29 cellular contexts compared by ENCODE assay signal in genomic region chr13:45534604-45535003, GRCh38.
"Had no signal": no experiment of that assay in that cellular context is flagged by ENCODE, and none has a peak within 500 bp of the region (broad histone marks: within the 10 kb centered on the region; RNA-seq: fewer than 3 reads in every experiment).

No MANE protein-coding gene starts in this region.

- ATAC-seq: activated CD4-positive, alpha-beta T cell treated with anti-CD3 and anti-CD28 coated beads for 36 hours; foreskin keratinocyte; gastrocnemius medialis had no signal

- H3K27ac Mint-ChIP-seq: activated CD4-positive, alpha-beta memory T cell treated with anti-CD3 and anti-CD28 coated beads, Interleukin-2, amount 10 ng/mL, durations not matched to agents 7 days and 5 days; activated CD4-positive, alpha-beta T cell treated with anti-CD3 and anti-CD28 coated beads for 36 hours; activated CD4-positive, alpha-beta T cell treated with anti-CD3 and anti-CD28 coated beads, Interleukin-2, amount 10 ng/mL, durations not matched to agents 7 days and 5 days; activated T-helper 1 cell treated with anti-CD3 and anti-CD28 coated beads, Interleukin-12 subunit alpha, Interleukin-12 subunit beta, Interleukin-2, Interleukin-4 antibody, amounts not matched to agents 30 ng/mL and 10 ng/mL and 1 ng/mL, durations not matched to agents 14 hours and 24 hours and 36 hours; dendritic cell treated with granulocyte-macrophage colony-stimulating factor and Interleukin-4, amounts not matched to agents 40 ng/mL and 50 ng/mL, for 4 days had no signal

- DNase-seq: activated CD4-positive, alpha-beta memory T cell treated with anti-CD3 and anti-CD28 coated beads, Interleukin-2, amount 10 ng/mL, durations not matched to agents 7 days and 5 days; activated CD4-positive, alpha-beta T cell treated with anti-CD3 and anti-CD28 coated beads for 36 hours; activated CD4-positive, alpha-beta T cell treated with anti-CD3 and anti-CD28 coated beads, Interleukin-2, amount 10 ng/mL, durations not matched to agents 7 days and 5 days; activated CD4-positive, alpha-beta T cell treated with anti-CD3 and anti-CD28 coated beads, Interleukin-2, amount 50 U/mL, for 4 hours; activated CD4-positive, CD25-positive, alpha-beta regulatory T cell; activated CD4-positive, CD25-positive, alpha-beta regulatory T cell treated with anti-CD3 and anti-CD28 coated beads, Interleukin-2, amount 50 U/mL, for 72 hours; activated CD8-positive, alpha-beta memory T cell treated with anti-CD3 and anti-CD28 coated beads, Interleukin-2, amount 50 U/mL, for 48 hours; activated gamma-delta T cell treated with Interleukin-2 at 50 U/mL for 16 hours; activated naive CD4-positive, alpha-beta T cell treated with anti-CD3 and anti-CD28 coated beads, Interleukin-2, amount 50 U/mL, for 16 hours; activated naive CD4-positive, alpha-beta T cell treated with Interleukin-2 at 50 U/mL for 16 hours; activated T-cell treated with anti-CD3 and anti-CD28 coated beads for 4 hours; activated T-cell treated with anti-CD3 and anti-CD28 coated beads, Interleukin-2, amount 50 U/mL, for 24 hours; amniotic stem cell; anterior cingulate cortex; brain microvascular endothelial cell; dorsolateral prefrontal cortex; effector memory CD4-positive, alpha-beta T cell; erythroblast; foreskin keratinocyte; gastrocnemius medialis; heart right ventricle; T-helper 1 cell; T-helper 2 cell had no signal

- H3K9me3 ChIP-seq: esophagus muscularis mucosa, gastrocnemius medialis, heart right ventricle had no signal

- H3K27me3 Mint-ChIP-seq: activated CD4-positive, alpha-beta memory T cell treated with anti-CD3 and anti-CD28 coated beads, Interleukin-2, amount 10 ng/mL, durations not matched to agents 7 days and 5 days; activated CD4-positive, alpha-beta T cell treated with anti-CD3 and anti-CD28 coated beads for 36 hours; activated CD4-positive, alpha-beta T cell treated with anti-CD3 and anti-CD28 coated beads, Interleukin-2, amount 10 ng/mL, durations not matched to agents 7 days and 5 days; activated naive CD8-positive, alpha-beta T cell; activated T-cell treated with anti-CD3 and anti-CD28 coated beads, Interleukin-2, amount 50 U/mL, for 24 hours; central memory CD8-positive, alpha-beta T cell; dendritic cell treated with granulocyte-macrophage colony-stimulating factor and Interleukin-4, amounts not matched to agents 40 ng/mL and 50 ng/mL, for 4 days had no signal

- H3K9me3 Mint-ChIP-seq: activated CD4-positive, alpha-beta memory T cell treated with anti-CD3 and anti-CD28 coated beads, Interleukin-2, amount 10 ng/mL, durations not matched to agents 7 days and 5 days; activated CD4-positive, alpha-beta T cell treated with anti-CD3 and anti-CD28 coated beads, Interleukin-2, amount 10 ng/mL, durations not matched to agents 7 days and 5 days; activated T-cell treated with anti-CD3 and anti-CD28 coated beads, Interleukin-2, amount 50 U/mL, for 24 hours; activated T-helper 1 cell treated with anti-CD3 and anti-CD28 coated beads, Interleukin-12 subunit alpha, Interleukin-12 subunit beta, Interleukin-2, Interleukin-4 antibody, amounts not matched to agents 30 ng/mL and 10 ng/mL and 1 ng/mL, durations not matched to agents 14 hours and 24 hours and 36 hours; central memory CD8-positive, alpha-beta T cell; dendritic cell treated with granulocyte-macrophage colony-stimulating factor and Interleukin-4, amounts not matched to agents 40 ng/mL and 50 ng/mL, for 4 days had no signal

- H3K4me3 Mint-ChIP-seq: activated CD4-positive, alpha-beta memory T cell treated with anti-CD3 and anti-CD28 coated beads, Interleukin-2, amount 10 ng/mL, durations not matched to agents 7 days and 5 days; activated CD4-positive, alpha-beta T cell treated with anti-CD3 and anti-CD28 coated beads for 36 hours; activated CD4-positive, alpha-beta T cell treated with anti-CD3 and anti-CD28 coated beads, Interleukin-2, amount 10 ng/mL, durations not matched to agents 7 days and 5 days; activated naive CD8-positive, alpha-beta T cell; activated T-cell treated with anti-CD3 and anti-CD28 coated beads, Interleukin-2, amount 50 U/mL, for 24 hours; activated T-helper 1 cell treated with anti-CD3 and anti-CD28 coated beads, Interleukin-12 subunit alpha, Interleukin-12 subunit beta, Interleukin-2, Interleukin-4 antibody, amounts not matched to agents 30 ng/mL and 10 ng/mL and 1 ng/mL, durations not matched to agents 14 hours and 24 hours and 36 hours; central memory CD8-positive, alpha-beta T cell; dendritic cell treated with granulocyte-macrophage colony-stimulating factor and Interleukin-4, amounts not matched to agents 40 ng/mL and 50 ng/mL, for 4 days had no signal

- H3K4me3 ChIP-seq: coronary artery, dorsolateral prefrontal cortex, esophagus muscularis mucosa, gastrocnemius medialis, heart right ventricle had no signal

- H3K27ac ChIP-seq: brain microvascular endothelial cell, coronary artery, esophagus muscularis mucosa, foreskin keratinocyte, gastrocnemius medialis, heart right ventricle had no signal

- H3K4me1 Mint-ChIP-seq: central memory CD8-positive, alpha-beta T cell had no signal
